Comparison of ENCODE assay signal across 8 cellular contexts in the genomic region with DNA sequence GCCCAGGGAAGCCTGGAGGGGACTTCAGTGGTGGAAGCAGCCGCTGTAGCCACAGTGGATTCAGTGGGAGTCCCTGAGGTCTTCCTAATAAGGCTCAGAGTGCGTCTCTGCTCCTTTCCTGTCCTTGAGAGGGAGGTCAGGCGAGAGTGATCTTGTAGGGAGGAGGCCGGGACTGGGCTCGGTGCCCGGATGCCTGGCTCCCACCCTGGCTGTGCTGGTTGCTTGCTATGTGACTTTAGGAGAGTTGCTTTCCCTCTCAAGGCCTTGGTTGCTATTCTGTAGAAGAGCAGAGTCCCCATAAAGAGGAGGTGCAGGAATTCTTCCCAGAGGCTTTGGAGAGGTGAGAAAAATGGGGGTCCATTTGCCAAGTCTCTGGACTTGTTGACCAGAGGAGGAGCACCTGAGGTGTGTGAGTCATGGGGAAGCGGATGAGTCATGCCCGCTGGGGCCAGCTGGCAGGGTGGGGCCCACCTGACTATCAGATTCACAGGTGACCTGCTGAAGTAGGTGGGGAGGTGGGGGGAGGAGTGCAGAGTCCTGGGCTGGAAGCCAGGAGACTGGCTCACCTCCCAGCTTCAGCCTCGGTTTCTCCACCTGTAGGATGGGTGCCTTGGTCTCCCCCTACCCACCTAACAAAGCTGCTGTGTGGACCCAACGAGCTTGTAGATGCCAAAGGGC. TPM values are rescaled to one million over a fixed set of nuclear protein-coding genes. Genes with fewer than 3 reads are reported as not detected.
DNase-seq lines count a peak whose midpoint lies in the region; ATAC-seq and TF ChIP-seq lines count a peak whose summit lies in the region.

No MANE protein-coding gene starts in this region.

- H2AFZ ChIP-seq in osteoblast (ENCODE audit: low read length) = no peak overlapping the region

- H3K9me3 ChIP-seq in osteoblast (ENCODE audit: low read depth, low read length) = no peaks in the 10 kb centered on the region

- peak overlapping the region; percentile 63 for H3K4me2 ChIP-seq in osteoblast (ENCODE audit: insufficient read depth, low read length)

- H3K4me1 ChIP-seq in osteoblast (ENCODE audit: insufficient read depth, low read length) = peaks cover 84% of the 10 kb centered on the region

- peaks cover 66% of the 10 kb centered on the region for H3K79me2 ChIP-seq in osteoblast (ENCODE audit: insufficient read depth, low read length)

- peaks cover 12% of the 10 kb centered on the region for H3K36me3 ChIP-seq in osteoblast (ENCODE audit: insufficient read depth, low read length)

- peak overlapping the region; percentile 27 for H3K4me3 ChIP-seq in osteoblast (ENCODE audit: insufficient read depth, low read length)

- H3K27ac ChIP-seq in osteoblast (ENCODE audit: low read depth, low read length) = peak overlapping the region; percentile 78

- no peak for ATAC-seq in GM19395 (IDR thresholded peaks at IDR 0.05; ENCODE audit: unreplicated experiment)
- no peak for ATAC-seq in HG03521 (IDR thresholded peaks at IDR 0.05; ENCODE audit: unreplicated experiment)

- no peaks in the 10 kb centered on the region for H3K27me3 ChIP-seq in osteoblast (ENCODE audit: insufficient read depth, low read length)

- peaks cover 34% of the 10 kb centered on the region for H4K20me1 ChIP-seq in osteoblast (ENCODE audit: insufficient read depth, low read length)

- DNase-seq in DMS 273 (lab: John Stamatoyannopoulos, UW; ENCODE audit: unreplicated experiment) = peak; percentile 71
- DNase-seq in NCI-H69 (lab: John Stamatoyannopoulos, UW) = peak; percentile 97
- DNase-seq in fibroblast of gingiva (ENCODE audit: low read depth) = peak; percentile 56
- DNase-seq in osteoblast (ENCODE audit: insufficient read length, low spot score, missing footprints) = no peak
- DNase-seq in HuH-7.5 (ENCODE audit: low spot score) = no peak
- DNase-seq in activated T-cell treated with anti-CD3 and anti-CD28 coated beads for 4 hours = no peak

- no peak for TF ChIP-seq CTCF in osteoblast (IDR thresholded peaks at IDR 0.05; ENCODE audit: extremely low read depth, low read depth, low read length)

RNA-seq across cellular contexts. Expression of a gene that starts 13.8 kb away (rescaled TPM):
- total RNA-seq in osteoblast = 372 and 405 TPM in 2 replicates

Comparison
In these comparisons a context has a peak if more than half of its experiments do, and no peak if none do; other contexts are left out.
1. DNase-seq: peak in DMS 273 (single experiment), NCI-H69 (single experiment) and fibroblast of gingiva (single experiment); none in osteoblast (single experiment), HuH-7.5 (single experiment) and activated T-cell treated with anti-CD3 and anti-CD28 coated beads for 4 hours (single experiment).